ENCODE assay signal across 11 cellular contexts in the genomic region with DNA sequence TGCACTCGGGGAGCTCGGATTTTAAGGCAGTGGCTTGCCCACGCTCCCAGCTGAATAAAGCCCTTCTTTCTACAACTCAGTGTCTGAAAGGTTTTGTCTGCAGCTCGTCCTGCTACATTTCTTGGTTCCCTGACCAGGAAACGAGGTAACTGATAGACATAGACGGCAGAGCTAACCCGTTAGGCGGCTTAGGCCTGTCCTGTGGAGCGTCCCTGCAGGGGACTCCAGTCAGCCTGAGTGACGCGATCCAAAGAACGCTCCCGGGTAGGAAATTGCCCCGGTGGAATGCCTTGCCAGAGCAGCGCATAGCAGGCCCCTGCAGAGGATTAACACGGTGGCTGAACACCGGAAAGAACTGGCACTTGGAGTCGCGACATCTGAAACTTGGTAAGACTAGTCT. TPM values are rescaled to one million over a fixed set of nuclear protein-coding genes. Genes with fewer than 3 reads are reported as not detected.
DNase-seq lines count a peak whose midpoint lies in the region; ATAC-seq, FAIRE-seq and TF ChIP-seq lines count a peak whose summit lies in the region.
"Had no signal": no experiment of that assay in that cellular context is flagged by ENCODE, and none has a peak within 500 bp of the region (broad histone marks: within the 10 kb centered on the region; RNA-seq: fewer than 3 reads in every experiment).

No MANE protein-coding gene starts in this region.

- no peaks in the 10 kb centered on the region for H3K9me3 ChIP-seq in kidney (ENCODE audit: control insufficient read depth in 1 of 2, low read length in 2 of 2)
- H3K9me3 ChIP-seq in testis, result no peaks in the 10 kb centered on the region
- H3K9me3 ChIP-seq: BE2C had no signal

- H3K4me3 ChIP-seq in GM23338, result no peak overlapping the region
- H3K4me3 ChIP-seq in kidney (ENCODE audit: low read length in 2 of 2), result no peak overlapping the region
- no peak overlapping the region for H3K4me3 ChIP-seq in testis

- no peaks in the 10 kb centered on the region for H3K9me3 Mint-ChIP-seq in GM23338

- H3K27me3 ChIP-seq in GM23338 (ENCODE audit: insufficient read depth) (no peaks in the 10 kb centered on the region), testis (no peaks in the 10 kb centered on the region)
- H3K27me3 ChIP-seq: BE2C had no signal

- H4K20me1 ChIP-seq in GM23338 (replicated peaks; ENCODE audit: insufficient read depth), result no peaks in the 10 kb centered on the region

- H3K79me2 ChIP-seq in GM23338 (replicated peaks; ENCODE audit: insufficient read depth), result no peaks in the 10 kb centered on the region

- no peak for TF ChIP-seq POLR2A in testis (IDR thresholded peaks at IDR 0.05)

- H3K4me1 ChIP-seq in GM23338 (ENCODE audit: insufficient read depth), result peaks cover 26% of the 10 kb centered on the region
- H3K4me1 ChIP-seq in kidney (ENCODE audit: control insufficient read depth in 1 of 2, insufficient read depth in 1 of 2, low read depth in 1 of 2, low read length in 2 of 2), result peaks cover 4 to 15% of the 10 kb centered on the region in 2 donors
- H3K4me1 ChIP-seq in testis, result peaks cover 4% of the 10 kb centered on the region
- H3K4me1 ChIP-seq: BE2C had no signal

- H3K36me3 ChIP-seq in GM23338 (ENCODE audit: insufficient read depth) (no peaks in the 10 kb centered on the region), kidney (ENCODE audit: control insufficient read depth in 1 of 2, insufficient read depth in 2 of 2, low read length in 2 of 2) (no peaks in the 10 kb centered on the region), testis (ENCODE audit: low read depth, missing control alignments) (no peaks in the 10 kb centered on the region)
- H3K36me3 ChIP-seq: BE2C had no signal

- peak overlapping the region; percentile 85; the same call in 1 of the 2 replicates for H3K27ac Mint-ChIP-seq in GM23338

- no peaks in the 10 kb centered on the region for H3K9me2 ChIP-seq in GM23338 (ENCODE audit: insufficient read depth)

- no peaks in the 10 kb centered on the region for H3F3A ChIP-seq in GM23338 (replicated peaks; ENCODE audit: low read depth)

- DNase-seq in GM23338 (ENCODE audit: low spot score) (peak; percentile 84), kidney (peak; percentile 68), retina (peak; percentile 74), SK-N-DZ (ENCODE audit: low spot score) (no peak), NCI-H1048 (lab: John Stamatoyannopoulos, UW) (no peak), testis (no peak)
- no peak for DNase-seq in stimulated activated CD4-positive, alpha-beta T cell treated with anti-CD3 and anti-CD28 coated beads, Interleukin-12 subunit alpha, Interleukin-12 subunit beta, amount 100 ng/mL, for 4 hours
- DNase-seq: activated naive CD4-positive, alpha-beta T cell treated with anti-CD3 and anti-CD28 coated beads, Interleukin-2, amount 50 U/mL, for 16 hours; BE2C had no signal

- no peak for FAIRE-seq in kidney (lab: Jason Lieb, UNC)

- H3K4me3 Mint-ChIP-seq in GM23338, result no peak overlapping the region

- H3K27me3 Mint-ChIP-seq in GM23338 (ENCODE audit: insufficient read depth, low read depth, poor library complexity), result peaks cover 3% of the 10 kb centered on the region

- intact Hi-C loops in kidney (cut with DNase I), result no loop called here
- intact Hi-C loops in testis (cut with DNase I; ENCODE audit: low total_unique reads), result no loop called here

- peaks cover 52% of the 10 kb centered on the region for H3K4me1 Mint-ChIP-seq in GM23338

- ATAC-seq in GM23338, result peak; percentile 89
- ATAC-seq: Panc1 had no signal

- H2AFZ ChIP-seq in GM23338, result 0 out of 2 replicates have a peak overlapping the region, but pooled peaks have one; percentile 30

- H3K9ac ChIP-seq in kidney (ENCODE audit: low read length in 2 of 2), result peak overlapping the region in 1 of 2 donors; percentile 10

- WGBS in testis, 2 donors, result 90 to 94% methylated on average over 18 to 19 of the region's 19 CpGs

- no peak overlapping the region for H3K27ac ChIP-seq in GM23338 (ENCODE audit: low read depth)
- H3K27ac ChIP-seq in cingulate gyrus (ENCODE audit: low read depth, low read length), result peak overlapping the region; percentile 99
- peak overlapping the region; percentile 33 to 97 for H3K27ac ChIP-seq in kidney (ENCODE audit: low read depth in 2 of 2, low read length in 2 of 2)
- no peak overlapping the region for H3K27ac ChIP-seq in testis

- TF ChIP-seq CTCF in GM23338 (conservative IDR thresholded peaks at IDR 0.05; ENCODE audit: low read depth in 2 of 2), result no peak
- TF ChIP-seq CTCF in kidney (IDR thresholded peaks at IDR 0.05; ENCODE audit: borderline replicate concordance, extremely low read depth, insufficient read depth), result no peak
- no peak for TF ChIP-seq CTCF in testis (IDR thresholded peaks at IDR 0.05)

- no peaks in the 10 kb centered on the region for H3K36me3 Mint-ChIP-seq in GM23338 (ENCODE audit: low read depth)

- H3K4me2 ChIP-seq in GM23338, result no peak overlapping the region

TF ChIP-seq in GM23338, 12 proteins besides CTCF, POLR2A, EP300 and RAD21:
- peak; percentile 61 for TF ChIP-seq CREB1 (CRISPR knock-in tag; IDR thresholded peaks at IDR 0.05; ENCODE audit: low read depth)
- TF ChIP-seq EZH2 (IDR thresholded peaks at IDR 0.05; ENCODE audit: low read depth, unreplicated experiment), result no peak

RNA-seq across cellular contexts. Expression of a gene that starts 1.8 kb away (rescaled TPM):
- total RNA-seq in GM23338 (2014; rRNA removed; shearing (Covaris generic)), result 11.0 and 12.7 TPM in 2 replicates
- 11.3 and 12.3 TPM in 2 replicates for polyA plus RNA-seq in GM23338 (2016; fragmentation: Nextera tagmentation; extraction: Ambion mirVana)
- 305 TPM for total RNA-seq in kidney
- 390 TPM for polyA plus RNA-seq in kidney (ENCODE audit: insufficient read depth, low read depth, low replicate concordance)
- not detected in 2 replicates for polyA plus RNA-seq in SK-N-DZ (2014; cell fraction: cytosol; rRNA removed)
- 0.18 TPM in 1 of 2 replicates, not detected in the other for polyA plus RNA-seq in SK-N-DZ (2014; cell fraction: nucleus; rRNA removed)
- 100 to 1,000 TPM in 1 of 2 donors, 10 to 100 TPM in 1; 52.1 to 125 TPM for total RNA-seq in testis
- polyA plus RNA-seq in testis (ENCODE audit: insufficient read depth, low read depth, low replicate concordance), result 156 TPM

RNA-seq across cellular contexts. Expression of a gene that starts 56.9 kb away (rescaled TPM):
- 13.9 and 16.2 TPM in 2 replicates for total RNA-seq in GM23338 (2014; rRNA removed; shearing (Covaris generic))
- polyA plus RNA-seq in GM23338 (2016; fragmentation: Nextera tagmentation; extraction: Ambion mirVana) (75.9 and 76.8 TPM in 2 replicates), kidney (ENCODE audit: insufficient read depth, low read depth, low replicate concordance) (0.15 TPM), testis (ENCODE audit: insufficient read depth, low read depth, low replicate concordance) (1.4 TPM)
- total RNA-seq in kidney (1.1 TPM), testis (1 to 10 TPM; 2.4 to 5.2 TPM)
- 10.0 and 12.5 TPM in 2 replicates for polyA plus RNA-seq in SK-N-DZ (2014; cell fraction: cytosol; rRNA removed)
- polyA plus RNA-seq in SK-N-DZ (2014; cell fraction: nucleus; rRNA removed), result 5.5 and 6.7 TPM in 2 replicates

Comparison
In these comparisons a context has a peak if more than half of its experiments do, and no peak if none do; other contexts are left out.
1. DNase-seq: peak in GM23338 (single experiment), kidney (single experiment) and retina (single experiment); none in SK-N-DZ (single experiment), NCI-H1048 (single experiment), stimulated activated CD4-positive, alpha-beta T cell treated with anti-CD3 and anti-CD28 coated beads, Interleukin-12 subunit alpha, Interleukin-12 subunit beta, amount 100 ng/mL, for 4 hours (single experiment) and testis (single experiment).
2. H3K27ac ChIP-seq: peak in cingulate gyrus (single experiment) and kidney (2 of 2); none in GM23338 (single experiment) and testis (0 of 2).